1 cellular context compared by ENCODE assay signal in the genomic region with DNA sequence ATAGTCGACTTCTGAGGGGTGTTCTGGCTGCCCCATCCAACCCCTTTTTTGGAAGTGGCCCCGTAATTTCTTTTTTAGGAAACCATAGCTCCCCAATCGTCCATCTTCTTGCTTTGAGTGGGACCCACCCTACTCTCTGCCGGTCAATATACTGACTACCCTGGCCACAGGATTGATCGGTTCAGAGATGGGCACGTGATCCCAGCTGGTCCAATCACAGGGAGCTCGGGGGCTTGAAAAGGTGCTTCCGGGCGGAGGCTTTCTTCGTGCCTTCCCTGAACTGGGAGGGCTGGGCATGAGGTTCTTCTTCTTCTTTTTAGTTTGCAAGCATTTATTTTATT.
TF ChIP-seq lines count a peak whose summit lies in the region.

No MANE protein-coding gene starts in this region.

TF ChIP-seq in H1, 55 proteins besides CTCF, POLR2A, EP300 and RAD21:
- TF ChIP-seq RXRA (IDR thresholded peaks at IDR 0.05; ENCODE audit: insufficient read depth, low read depth, low read length) (no peak), SRF (IDR thresholded peaks at IDR 0.05; ENCODE audit: low read depth, low read length) (no peak), GABPA (IDR thresholded peaks at IDR 0.05; ENCODE audit: borderline replicate concordance, insufficient read depth, low read length) (no peak), GTF2F1 (IDR thresholded peaks at IDR 0.05; ENCODE audit: borderline replicate concordance, low read depth, low read length) (no peak), POU5F1 (IDR thresholded peaks at IDR 0.05; ENCODE audit: low read depth, low read length) (no peak), TAF1 (IDR thresholded peaks at IDR 0.05; ENCODE audit: low read depth, low read length) (no peak)
- TF ChIP-seq, protein P1, sequence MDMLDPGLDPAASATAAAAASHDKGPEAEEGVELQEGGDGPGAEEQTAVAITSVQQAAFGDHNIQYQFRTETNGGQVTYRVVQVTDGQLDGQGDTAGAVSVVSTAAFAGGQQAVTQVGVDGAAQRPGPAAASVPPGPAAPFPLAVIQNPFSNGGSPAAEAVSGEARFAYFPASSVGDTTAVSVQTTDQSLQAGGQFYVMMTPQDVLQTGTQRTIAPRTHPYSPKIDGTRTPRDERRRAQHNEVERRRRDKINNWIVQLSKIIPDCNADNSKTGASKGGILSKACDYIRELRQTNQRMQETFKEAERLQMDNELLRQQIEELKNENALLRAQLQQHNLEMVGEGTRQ (IDR thresholded peaks at IDR 0.05; ENCODE audit: low read length), result peak; percentile 39
TF ChIP-seq in H1: peak in this region for 1.
